In the genomic region with DNA sequence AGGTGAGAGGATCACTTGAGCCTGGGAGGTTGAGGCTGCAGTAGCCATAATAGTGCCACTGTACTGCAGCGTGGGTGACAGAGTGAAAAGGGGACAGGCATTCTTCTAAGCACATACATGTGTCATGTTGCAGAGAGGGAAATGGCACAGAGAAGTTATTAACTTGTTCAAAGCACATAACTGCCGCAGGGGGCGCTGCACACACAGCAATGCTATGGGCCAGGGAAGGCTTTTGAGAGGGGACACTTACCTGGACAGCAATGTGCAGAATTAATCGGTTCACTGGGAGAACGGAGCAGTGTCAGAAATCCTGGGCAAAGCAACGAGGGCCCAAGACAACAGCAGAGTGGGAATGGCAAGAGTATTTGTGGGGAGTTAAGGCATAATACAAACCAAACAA, we compare ENCODE assay signal across 2 cellular contexts.
TF ChIP-seq lines count a peak whose summit lies in the region.

No MANE protein-coding gene starts in this region.

TF ChIP-seq in endothelial cell of umbilical vein, 7 proteins besides CTCF, POLR2A, EP300 and RAD21:
- TF ChIP-seq MYC (IDR thresholded peaks at IDR 0.05; ENCODE audit: low read depth, low read length): no peak
- TF ChIP-seq EZH2 (IDR thresholded peaks at IDR 0.05; ENCODE audit: borderline replicate concordance, low read depth, low read length, severe bottlenecking): no peak
- no peak for TF ChIP-seq MAX (IDR thresholded peaks at IDR 0.05; ENCODE audit: insufficient read depth, insufficient read length)
- TF ChIP-seq GATA2 (IDR thresholded peaks at IDR 0.05; ENCODE audit: insufficient read depth, insufficient read length, low read depth, low read length): no peak
- no peak for TF ChIP-seq FOS (IDR thresholded peaks at IDR 0.05; ENCODE audit: borderline replicate concordance, insufficient read depth, low read length)
- no peak for TF ChIP-seq JUN (IDR thresholded peaks at IDR 0.05; ENCODE audit: borderline replicate concordance, insufficient read depth, insufficient read length, low read depth)
- TF ChIP-seq POLR2AphosphoS5 (IDR thresholded peaks at IDR 0.05; ENCODE audit: insufficient read depth, low read depth, low read length): no peak

TF ChIP-seq in SK-N-SH, 30 proteins besides CTCF, POLR2A, EP300 and RAD21:
- TF ChIP-seq GABPA (IDR thresholded peaks at IDR 0.05; ENCODE audit: low read depth) (no peak), RFX5 (IDR thresholded peaks at IDR 0.05; ENCODE audit: low read length) (no peak), FOXJ3 (CRISPR knock-in tag; IDR thresholded peaks at IDR 0.05) (no peak), ELF1 (IDR thresholded peaks at IDR 0.05) (no peak), RXRA (IDR thresholded peaks at IDR 0.05; ENCODE audit: borderline replicate concordance, low read depth) (no peak), TCF12 (IDR thresholded peaks at IDR 0.05) (no peak), RCOR1 (IDR thresholded peaks at IDR 0.05; ENCODE audit: low read length) (no peak)
TF ChIP-seq in SK-N-SH: peak in this region for 0.
